In the genomic region with DNA sequence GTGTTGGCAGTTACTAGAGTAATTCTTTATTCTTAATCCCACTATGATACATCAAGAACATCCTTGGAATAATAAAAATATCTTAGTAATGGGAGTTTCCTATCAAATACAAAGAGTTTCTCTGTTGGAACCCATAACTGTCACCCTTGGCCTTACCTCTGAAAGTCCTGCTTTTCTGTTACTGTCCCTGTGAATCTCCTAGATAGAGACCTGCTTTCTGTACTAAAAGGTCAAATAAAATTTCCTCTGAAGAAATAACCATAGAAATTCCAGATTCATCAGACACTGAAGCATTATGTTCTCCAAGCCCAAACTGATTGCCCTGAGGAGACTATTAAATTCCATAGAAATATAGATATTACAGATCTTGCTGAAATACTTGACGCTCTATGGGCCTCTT, we compare ENCODE assay signal across 9 cellular contexts.
"Had no signal": no experiment of that assay in that cellular context is flagged by ENCODE, and none has a peak within 500 bp of the region (broad histone marks: within the 10 kb centered on the region; RNA-seq: fewer than 3 reads in every experiment).

No MANE protein-coding gene starts in this region.

- H3K27ac Mint-ChIP-seq: GM23338, H9, HFFc6 had no signal

- H3K4me3 ChIP-seq: GM23248, GM23338, HAP-1 had no signal

- H3K4me1 Mint-ChIP-seq: GM23338, H9 had no signal

- H3K4me1 ChIP-seq: HAP-1 had no signal

- H3K4me3 Mint-ChIP-seq: GM23338, H9, HFFc6 had no signal

- DNase-seq: GM23248, GOT3, H7, H9, HCEC 1CT, HFFc6 had no signal

- H2AFZ ChIP-seq: GM23248, GM23338 had no signal

- H3K4me2 ChIP-seq: GM23338 had no signal

- ATAC-seq: GM23338, HCT116 had no signal

- H3K27ac ChIP-seq: GM23248 had no signal

- H3K9ac ChIP-seq: GM23248 had no signal
